ENCODE assay signal across 28 cellular contexts in genomic region chr11:57180964-57181363, GRCh38.
A peak's percentile ranks its signal among the peaks of the same experiment; 100 is the strongest.
DNase-seq lines count a peak whose midpoint lies in the region; ATAC-seq and TF ChIP-seq lines count a peak whose summit lies in the region.
"Had no signal": no experiment of that assay in that cellular context is flagged by ENCODE, and none has a peak within 500 bp of the region (broad histone marks: within the 10 kb centered on the region; RNA-seq: fewer than 3 reads in every experiment).

No MANE protein-coding gene starts in this region.

- H3K36me3 Mint-ChIP-seq in nephron (ENCODE audit: low read depth): no peaks in the 10 kb centered on the region
- H3K36me3 Mint-ChIP-seq: CD4-positive, alpha-beta memory T cell had no signal

- peak overlapping the region; percentile 60 for H3K4me3 ChIP-seq in iPS-11a (ENCODE audit: low read depth, low read length)
- H3K4me3 ChIP-seq: A549, Peyer's patch, psoas muscle, transverse colon had no signal

- H3K4me1 Mint-ChIP-seq in nephron: peaks cover 18% of the 10 kb centered on the region
- H3K4me1 Mint-ChIP-seq: activated T-helper 17 cell treated with anti-CD3 and anti-CD28 coated beads, Interleukin-2, amount 50 U/mL, for 72 hours had no signal

- no peaks in the 10 kb centered on the region for H3K9me3 Mint-ChIP-seq in nephron
- H3K9me3 Mint-ChIP-seq: activated T-helper 17 cell treated with anti-CD3 and anti-CD28 coated beads, Interleukin-2, amount 50 U/mL, for 72 hours had no signal

- peaks cover 16% of the 10 kb centered on the region for H3K27me3 Mint-ChIP-seq in nephron (ENCODE audit: low read depth)

- no peak for TF ChIP-seq CTCF in nephron (IDR thresholded peaks at IDR 0.05; ENCODE audit: unreplicated experiment in 3 of 3)

- H3K4me3 Mint-ChIP-seq in nephron: peak overlapping the region; percentile 64 to 73 (median 70)
- H3K4me3 Mint-ChIP-seq: activated T-helper 17 cell treated with anti-CD3 and anti-CD28 coated beads, Interleukin-2, amount 50 U/mL, for 72 hours; CD4-positive, alpha-beta memory T cell had no signal

- peak overlapping the region in 2 of 3 experiments; percentile 67 to 68 for H3K27ac Mint-ChIP-seq in nephron
- H3K27ac Mint-ChIP-seq: activated T-helper 17 cell treated with anti-CD3 and anti-CD28 coated beads, Interleukin-2, amount 50 U/mL, for 72 hours; CD4-positive, alpha-beta memory T cell had no signal

- DNase-seq in NCI-H748 (lab: John Stamatoyannopoulos, UW; ENCODE audit: unreplicated experiment): peak; percentile 6
- no peak for DNase-seq in NCI-H748 treated with DMSO at 0.1 percent for 48 hours (lab: John Stamatoyannopoulos, UW)
- no peak for DNase-seq in SIG-M5 treated with dmso at 0.1 percent for 504 hours (lab: John Stamatoyannopoulos, UW; ENCODE audit: unreplicated experiment)
- no peak for DNase-seq in NCI-H1694 (lab: John Stamatoyannopoulos, UW)
- no peak for DNase-seq in CD1c-positive myeloid dendritic cell (ENCODE audit: extremely low spot score)
- DNase-seq: activated CD4-positive, alpha-beta T cell treated with anti-CD3 and anti-CD28 coated beads for 48 hours; activated naive CD4-positive, alpha-beta T cell treated with anti-CD3 and anti-CD28 coated beads, Interleukin-2, amount 50 U/mL, for 16 hours; AML-193; amniotic stem cell; CD4-positive, alpha-beta memory T cell; left ventricle myocardium inferior; mesenchymal stem cell; MM.1S; NCI-H2029 treated with DMSO at 0.1 percent for 48 hours; NCI-H345; NCI-H774; Peyer's patch; psoas muscle; SHP77 treated with DMSO at 0.1 percent for 48 hours; stimulated activated CD4-positive, alpha-beta T cell treated with anti-CD3 and anti-CD28 coated beads, Interleukin-4, amount 100 ng/mL, for 24 hours; transverse colon; WERI-Rb-1 had no signal

- no peak for ATAC-seq in GM18870 (IDR thresholded peaks at IDR 0.05; ENCODE audit: unreplicated experiment)
- ATAC-seq: A549; activated T-helper 17 cell treated with anti-CD3 and anti-CD28 coated beads, Interleukin-2, amount 50 U/mL, for 72 hours; psoas muscle; sciatic nerve had no signal
